In the genomic region with DNA sequence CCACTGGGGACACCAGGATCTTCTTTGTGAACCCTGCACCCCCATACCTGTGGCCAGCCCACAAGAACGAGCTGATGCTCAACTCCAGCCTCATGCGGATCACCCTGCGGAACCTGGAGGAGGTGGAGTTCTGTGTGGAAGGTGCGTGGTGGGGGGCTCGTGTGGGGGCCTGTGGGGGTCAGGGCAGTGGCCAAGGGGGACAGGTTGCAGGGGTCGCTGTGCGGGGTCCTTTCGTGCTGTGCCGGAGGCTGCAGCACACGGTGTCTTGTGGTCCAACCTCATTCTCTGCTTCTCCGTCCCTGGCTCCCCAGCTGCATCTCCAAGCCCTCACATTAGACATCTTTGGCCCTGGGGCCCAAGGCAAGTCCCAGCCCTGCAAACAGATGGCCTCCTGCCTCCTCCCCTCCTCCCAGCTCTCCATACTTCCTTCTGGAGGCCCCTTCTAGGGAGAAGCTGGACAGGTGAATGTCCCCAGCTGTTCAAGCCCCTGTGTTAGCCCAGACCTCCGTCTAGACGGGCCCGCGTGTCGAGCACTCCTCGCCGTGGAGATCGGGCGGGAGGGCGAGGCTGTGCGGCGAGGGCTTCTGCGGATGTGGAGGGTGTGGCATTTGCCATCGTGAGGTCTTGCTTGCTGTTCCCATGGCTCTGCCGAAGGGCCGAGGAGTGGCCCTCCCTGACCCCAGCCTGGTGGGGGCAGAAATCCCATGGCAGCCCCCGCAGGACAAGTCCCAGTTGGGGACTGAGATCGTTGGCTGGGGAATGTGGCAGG, we compare ENCODE assay signal across 1 cellular context.
TF ChIP-seq lines count a peak whose summit lies in the region.

No MANE protein-coding gene starts in this region.

TF ChIP-seq in HEK293, 187 proteins besides CTCF, POLR2A, EP300 and RAD21:
- TF ChIP-seq, protein P1, sequence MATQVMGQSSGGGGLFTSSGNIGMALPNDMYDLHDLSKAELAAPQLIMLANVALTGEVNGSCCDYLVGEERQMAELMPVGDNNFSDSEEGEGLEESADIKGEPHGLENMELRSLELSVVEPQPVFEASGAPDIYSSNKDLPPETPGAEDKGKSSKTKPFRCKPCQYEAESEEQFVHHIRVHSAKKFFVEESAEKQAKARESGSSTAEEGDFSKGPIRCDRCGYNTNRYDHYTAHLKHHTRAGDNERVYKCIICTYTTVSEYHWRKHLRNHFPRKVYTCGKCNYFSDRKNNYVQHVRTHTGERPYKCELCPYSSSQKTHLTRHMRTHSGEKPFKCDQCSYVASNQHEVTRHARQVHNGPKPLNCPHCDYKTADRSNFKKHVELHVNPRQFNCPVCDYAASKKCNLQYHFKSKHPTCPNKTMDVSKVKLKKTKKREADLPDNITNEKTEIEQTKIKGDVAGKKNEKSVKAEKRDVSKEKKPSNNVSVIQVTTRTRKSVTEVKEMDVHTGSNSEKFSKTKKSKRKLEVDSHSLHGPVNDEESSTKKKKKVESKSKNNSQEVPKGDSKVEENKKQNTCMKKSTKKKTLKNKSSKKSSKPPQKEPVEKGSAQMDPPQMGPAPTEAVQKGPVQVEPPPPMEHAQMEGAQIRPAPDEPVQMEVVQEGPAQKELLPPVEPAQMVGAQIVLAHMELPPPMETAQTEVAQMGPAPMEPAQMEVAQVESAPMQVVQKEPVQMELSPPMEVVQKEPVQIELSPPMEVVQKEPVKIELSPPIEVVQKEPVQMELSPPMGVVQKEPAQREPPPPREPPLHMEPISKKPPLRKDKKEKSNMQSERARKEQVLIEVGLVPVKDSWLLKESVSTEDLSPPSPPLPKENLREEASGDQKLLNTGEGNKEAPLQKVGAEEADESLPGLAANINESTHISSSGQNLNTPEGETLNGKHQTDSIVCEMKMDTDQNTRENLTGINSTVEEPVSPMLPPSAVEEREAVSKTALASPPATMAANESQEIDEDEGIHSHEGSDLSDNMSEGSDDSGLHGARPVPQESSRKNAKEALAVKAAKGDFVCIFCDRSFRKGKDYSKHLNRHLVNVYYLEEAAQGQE (tag by site-specific recombination; IDR thresholded peaks at IDR 0.05), result no peak
- TF ChIP-seq, protein P2, sequence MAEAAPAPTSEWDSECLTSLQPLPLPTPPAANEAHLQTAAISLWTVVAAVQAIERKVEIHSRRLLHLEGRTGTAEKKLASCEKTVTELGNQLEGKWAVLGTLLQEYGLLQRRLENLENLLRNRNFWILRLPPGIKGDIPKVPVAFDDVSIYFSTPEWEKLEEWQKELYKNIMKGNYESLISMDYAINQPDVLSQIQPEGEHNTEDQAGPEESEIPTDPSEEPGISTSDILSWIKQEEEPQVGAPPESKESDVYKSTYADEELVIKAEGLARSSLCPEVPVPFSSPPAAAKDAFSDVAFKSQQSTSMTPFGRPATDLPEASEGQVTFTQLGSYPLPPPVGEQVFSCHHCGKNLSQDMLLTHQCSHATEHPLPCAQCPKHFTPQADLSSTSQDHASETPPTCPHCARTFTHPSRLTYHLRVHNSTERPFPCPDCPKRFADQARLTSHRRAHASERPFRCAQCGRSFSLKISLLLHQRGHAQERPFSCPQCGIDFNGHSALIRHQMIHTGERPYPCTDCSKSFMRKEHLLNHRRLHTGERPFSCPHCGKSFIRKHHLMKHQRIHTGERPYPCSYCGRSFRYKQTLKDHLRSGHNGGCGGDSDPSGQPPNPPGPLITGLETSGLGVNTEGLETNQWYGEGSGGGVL (tag by site-specific recombination; IDR thresholded peaks at IDR 0.05), result no peak
- no peak for TF ChIP-seq ZNF133 (tag by site-specific recombination; IDR thresholded peaks at IDR 0.05)
- TF ChIP-seq, protein P3, sequence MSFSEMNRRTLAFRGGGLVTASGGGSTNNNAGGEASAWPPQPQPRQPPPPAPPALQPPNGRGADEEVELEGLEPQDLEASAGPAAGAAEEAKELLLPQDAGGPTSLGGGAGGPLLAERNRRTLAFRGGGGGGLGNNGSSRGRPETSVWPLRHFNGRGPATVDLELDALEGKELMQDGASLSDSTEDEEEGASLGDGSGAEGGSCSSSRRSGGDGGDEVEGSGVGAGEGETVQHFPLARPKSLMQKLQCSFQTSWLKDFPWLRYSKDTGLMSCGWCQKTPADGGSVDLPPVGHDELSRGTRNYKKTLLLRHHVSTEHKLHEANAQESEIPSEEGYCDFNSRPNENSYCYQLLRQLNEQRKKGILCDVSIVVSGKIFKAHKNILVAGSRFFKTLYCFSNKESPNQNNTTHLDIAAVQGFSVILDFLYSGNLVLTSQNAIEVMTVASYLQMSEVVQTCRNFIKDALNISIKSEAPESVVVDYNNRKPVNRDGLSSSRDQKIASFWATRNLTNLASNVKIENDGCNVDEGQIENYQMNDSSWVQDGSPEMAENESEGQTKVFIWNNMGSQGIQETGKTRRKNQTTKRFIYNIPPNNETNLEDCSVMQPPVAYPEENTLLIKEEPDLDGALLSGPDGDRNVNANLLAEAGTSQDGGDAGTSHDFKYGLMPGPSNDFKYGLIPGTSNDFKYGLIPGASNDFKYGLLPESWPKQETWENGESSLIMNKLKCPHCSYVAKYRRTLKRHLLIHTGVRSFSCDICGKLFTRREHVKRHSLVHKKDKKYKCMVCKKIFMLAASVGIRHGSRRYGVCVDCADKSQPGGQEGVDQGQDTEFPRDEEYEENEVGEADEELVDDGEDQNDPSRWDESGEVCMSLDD (tag by site-specific recombination; IDR thresholded peaks at IDR 0.05), result peak; percentile 5; the same call in 1 of the 2 replicates
- TF ChIP-seq, protein P4, sequence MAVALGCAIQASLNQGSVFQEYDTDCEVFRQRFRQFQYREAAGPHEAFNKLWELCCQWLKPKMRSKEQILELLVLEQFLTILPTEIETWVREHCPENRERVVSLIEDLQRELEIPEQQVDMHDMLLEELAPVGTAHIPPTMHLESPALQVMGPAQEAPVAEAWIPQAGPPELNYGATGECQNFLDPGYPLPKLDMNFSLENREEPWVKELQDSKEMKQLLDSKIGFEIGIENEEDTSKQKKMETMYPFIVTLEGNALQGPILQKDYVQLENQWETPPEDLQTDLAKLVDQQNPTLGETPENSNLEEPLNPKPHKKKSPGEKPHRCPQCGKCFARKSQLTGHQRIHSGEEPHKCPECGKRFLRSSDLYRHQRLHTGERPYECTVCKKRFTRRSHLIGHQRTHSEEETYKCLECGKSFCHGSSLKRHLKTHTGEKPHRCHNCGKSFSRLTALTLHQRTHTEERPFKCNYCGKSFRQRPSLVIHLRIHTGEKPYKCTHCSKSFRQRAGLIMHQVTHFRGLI (tag by site-specific recombination; IDR thresholded peaks at IDR 0.05), result no peak
